ENCODE assay signal across 1 cellular context in genomic region chr2:224359569-224359968, GRCh38.
TF ChIP-seq lines count a peak whose summit lies in the region.

No MANE protein-coding gene starts in this region.

TF ChIP-seq in GM23338, 12 proteins besides CTCF, POLR2A, EP300 and RAD21 (continued from another document):
- TF ChIP-seq, protein P1, sequence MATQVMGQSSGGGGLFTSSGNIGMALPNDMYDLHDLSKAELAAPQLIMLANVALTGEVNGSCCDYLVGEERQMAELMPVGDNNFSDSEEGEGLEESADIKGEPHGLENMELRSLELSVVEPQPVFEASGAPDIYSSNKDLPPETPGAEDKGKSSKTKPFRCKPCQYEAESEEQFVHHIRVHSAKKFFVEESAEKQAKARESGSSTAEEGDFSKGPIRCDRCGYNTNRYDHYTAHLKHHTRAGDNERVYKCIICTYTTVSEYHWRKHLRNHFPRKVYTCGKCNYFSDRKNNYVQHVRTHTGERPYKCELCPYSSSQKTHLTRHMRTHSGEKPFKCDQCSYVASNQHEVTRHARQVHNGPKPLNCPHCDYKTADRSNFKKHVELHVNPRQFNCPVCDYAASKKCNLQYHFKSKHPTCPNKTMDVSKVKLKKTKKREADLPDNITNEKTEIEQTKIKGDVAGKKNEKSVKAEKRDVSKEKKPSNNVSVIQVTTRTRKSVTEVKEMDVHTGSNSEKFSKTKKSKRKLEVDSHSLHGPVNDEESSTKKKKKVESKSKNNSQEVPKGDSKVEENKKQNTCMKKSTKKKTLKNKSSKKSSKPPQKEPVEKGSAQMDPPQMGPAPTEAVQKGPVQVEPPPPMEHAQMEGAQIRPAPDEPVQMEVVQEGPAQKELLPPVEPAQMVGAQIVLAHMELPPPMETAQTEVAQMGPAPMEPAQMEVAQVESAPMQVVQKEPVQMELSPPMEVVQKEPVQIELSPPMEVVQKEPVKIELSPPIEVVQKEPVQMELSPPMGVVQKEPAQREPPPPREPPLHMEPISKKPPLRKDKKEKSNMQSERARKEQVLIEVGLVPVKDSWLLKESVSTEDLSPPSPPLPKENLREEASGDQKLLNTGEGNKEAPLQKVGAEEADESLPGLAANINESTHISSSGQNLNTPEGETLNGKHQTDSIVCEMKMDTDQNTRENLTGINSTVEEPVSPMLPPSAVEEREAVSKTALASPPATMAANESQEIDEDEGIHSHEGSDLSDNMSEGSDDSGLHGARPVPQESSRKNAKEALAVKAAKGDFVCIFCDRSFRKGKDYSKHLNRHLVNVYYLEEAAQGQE (IDR thresholded peaks at IDR 0.05; ENCODE audit: unreplicated experiment): no peak
- TF ChIP-seq STAT1 (IDR thresholded peaks at IDR 0.05; ENCODE audit: unreplicated experiment) (no peak), POLR2AphosphoS5 (IDR thresholded peaks at IDR 0.05; ENCODE audit: low read depth) (no peak), ZNF114 (CRISPR knock-in tag; IDR thresholded peaks at IDR 0.05) (no peak), CREB1 (CRISPR knock-in tag; IDR thresholded peaks at IDR 0.05; ENCODE audit: low read depth) (no peak), EZH2 (IDR thresholded peaks at IDR 0.05; ENCODE audit: low read depth, unreplicated experiment) (no peak), EZH2phosphoT487 (IDR thresholded peaks at IDR 0.05; ENCODE audit: unreplicated experiment) (no peak)
